ENCODE assay signal across 8 cellular contexts in genomic region chr1:1889090-1889750, GRCh38. TPM values are rescaled to one million over a fixed set of nuclear protein-coding genes. Genes with fewer than 3 reads are reported as not detected.
DNase-seq lines count a peak whose midpoint lies in the region; ATAC-seq and TF ChIP-seq lines count a peak whose summit lies in the region.

No MANE protein-coding gene starts in this region.

- intact Hi-C loops in activated T-helper 2 cell treated with anti-CD3 and anti-CD28 coated beads, Interferon-gamma antibody, Interleukin-2, Interleukin-4, amounts not matched to agents 10 μg/mL and 5 μg/mL and 100 μg/mL, durations not matched to agents 14 hours and 24 hours and 36 hours (cut with micrococcal nuclease): loop anchor here (5.0 kb wide), 1 partner anchor 62 kb away; no protein-coding TSS in a partner anchor

- DNase-seq in activated CD4-positive, alpha-beta T cell treated with anti-CD3 and anti-CD28 coated beads, Interleukin-2, amount 10 ng/mL, durations not matched to agents 7 days and 5 days: no peak
- no peak for DNase-seq in activated CD4-positive, alpha-beta T cell treated with anti-CD3 and anti-CD28 coated beads, Interleukin-2, amount 50 U/mL, for 4 hours
- no peak for DNase-seq in activated T-helper 2 cell treated with anti-CD3 and anti-CD28 coated beads, Interferon-gamma antibody, Interleukin-2, Interleukin-4, amounts not matched to agents 10 μg/mL and 5 μg/mL and 100 μg/mL, durations not matched to agents 14 hours and 24 hours and 36 hours (ENCODE audit: low spot score)
- DNase-seq in immature natural killer cell: no peak
- DNase-seq in thoracic aorta (ENCODE audit: low spot score): no peak
- DNase-seq in stimulated activated naive CD4-positive, alpha-beta T cell treated with Interleukin-2 at 50 U/mL for 16 hours (lab: John Stamatoyannopoulos, UW): no peak

- POLR2A ChIA-PET in activated CD4-positive, alpha-beta T cell treated with anti-CD3 and anti-CD28 coated beads, Interleukin-2, amount 10 ng/mL, durations not matched to agents 7 days and 5 days (lab: Charles Lee): interaction anchor here (0.8 kb wide), 1 partner anchor 9 kb away, joined by 8 read pairs; no protein-coding TSS in a partner anchor

- no peaks in the 10 kb centered on the region for H3K9me3 Mint-ChIP-seq in activated CD4-positive, alpha-beta T cell treated with anti-CD3 and anti-CD28 coated beads, Interleukin-2, amount 10 ng/mL, durations not matched to agents 7 days and 5 days
- H3K9me3 Mint-ChIP-seq in activated T-helper 2 cell treated with anti-CD3 and anti-CD28 coated beads, Interferon-gamma antibody, Interleukin-2, Interleukin-4, amounts not matched to agents 10 μg/mL and 5 μg/mL and 100 μg/mL, durations not matched to agents 14 hours and 24 hours and 36 hours: no peaks in the 10 kb centered on the region
- no peaks in the 10 kb centered on the region for H3K9me3 Mint-ChIP-seq in immature natural killer cell

- ATAC-seq in thoracic aorta (ENCODE audit: insufficient number of reproducible peaks, low FRiP score, low read depth): no peak
- no peak for ATAC-seq in HG02970 (IDR thresholded peaks at IDR 0.05; ENCODE audit: low FRiP score, unreplicated experiment)
- no peak for ATAC-seq in GM18870 (IDR thresholded peaks at IDR 0.05; ENCODE audit: unreplicated experiment)

- no peak for TF ChIP-seq CTCF in thoracic aorta (IDR thresholded peaks at IDR 0.05)

- CTCF ChIA-PET in activated CD4-positive, alpha-beta T cell treated with anti-CD3 and anti-CD28 coated beads, Interleukin-2, amount 10 ng/mL, durations not matched to agents 7 days and 5 days (lab: Charles Lee): interaction anchor here (0.6 to 1.9 kb wide), 5 partner anchors 11 to 59 kb away, joined by 3 to 6 read pairs (median 3); no protein-coding TSS in a partner anchor

- H3K27ac ChIP-seq in thoracic aorta: peak overlapping the region; percentile 67 to 79

- peaks cover 26% of the 10 kb centered on the region for H3K36me3 Mint-ChIP-seq in activated CD4-positive, alpha-beta T cell treated with anti-CD3 and anti-CD28 coated beads, Interleukin-2, amount 10 ng/mL, durations not matched to agents 7 days and 5 days (ENCODE audit: low read depth)
- peaks cover 25% of the 10 kb centered on the region for H3K36me3 Mint-ChIP-seq in activated T-helper 2 cell treated with anti-CD3 and anti-CD28 coated beads, Interferon-gamma antibody, Interleukin-2, Interleukin-4, amounts not matched to agents 10 μg/mL and 5 μg/mL and 100 μg/mL, durations not matched to agents 14 hours and 24 hours and 36 hours (ENCODE audit: low read depth)
- no peaks in the 10 kb centered on the region for H3K36me3 Mint-ChIP-seq in immature natural killer cell

- H3K36me3 ChIP-seq in thoracic aorta: no peaks in the 10 kb centered on the region

- no peaks in the 10 kb centered on the region for H3K27me3 Mint-ChIP-seq in activated CD4-positive, alpha-beta T cell treated with anti-CD3 and anti-CD28 coated beads, Interleukin-2, amount 10 ng/mL, durations not matched to agents 7 days and 5 days
- no peaks in the 10 kb centered on the region for H3K27me3 Mint-ChIP-seq in activated T-helper 2 cell treated with anti-CD3 and anti-CD28 coated beads, Interferon-gamma antibody, Interleukin-2, Interleukin-4, amounts not matched to agents 10 μg/mL and 5 μg/mL and 100 μg/mL, durations not matched to agents 14 hours and 24 hours and 36 hours (ENCODE audit: low read depth)
- peaks cover 6 to 25% (median 8%) of the 10 kb centered on the region in 3 donors for H3K27me3 Mint-ChIP-seq in immature natural killer cell (ENCODE audit: low read depth in 3 of 3)

- H3K9me3 ChIP-seq in thoracic aorta: no peaks in the 10 kb centered on the region

- no peaks in the 10 kb centered on the region for H3K27me3 ChIP-seq in thoracic aorta (replicated peaks; ENCODE audit: insufficient read depth)

- peak overlapping the region; percentile 97 for H3K4me3 ChIP-seq in thoracic aorta

- peak overlapping the region; percentile 84 for H3K4me3 Mint-ChIP-seq in activated CD4-positive, alpha-beta T cell treated with anti-CD3 and anti-CD28 coated beads, Interleukin-2, amount 10 ng/mL, durations not matched to agents 7 days and 5 days
- peak overlapping the region; percentile 77 for H3K4me3 Mint-ChIP-seq in activated T-helper 2 cell treated with anti-CD3 and anti-CD28 coated beads, Interferon-gamma antibody, Interleukin-2, Interleukin-4, amounts not matched to agents 10 μg/mL and 5 μg/mL and 100 μg/mL, durations not matched to agents 14 hours and 24 hours and 36 hours (ENCODE audit: low read depth)
- H3K4me3 Mint-ChIP-seq in immature natural killer cell: peak overlapping the region; percentile 78 to 89 (median 85)

- peak overlapping the region; percentile 93 for H3K27ac Mint-ChIP-seq in activated CD4-positive, alpha-beta T cell treated with anti-CD3 and anti-CD28 coated beads, Interleukin-2, amount 10 ng/mL, durations not matched to agents 7 days and 5 days
- H3K27ac Mint-ChIP-seq in activated T-helper 2 cell treated with anti-CD3 and anti-CD28 coated beads, Interferon-gamma antibody, Interleukin-2, Interleukin-4, amounts not matched to agents 10 μg/mL and 5 μg/mL and 100 μg/mL, durations not matched to agents 14 hours and 24 hours and 36 hours: peak overlapping the region; percentile 70
- peak overlapping the region; percentile 82 to 94 (median 86) for H3K27ac Mint-ChIP-seq in immature natural killer cell

- H3K4me1 Mint-ChIP-seq in activated CD4-positive, alpha-beta T cell treated with anti-CD3 and anti-CD28 coated beads, Interleukin-2, amount 10 ng/mL, durations not matched to agents 7 days and 5 days: peaks cover 47% of the 10 kb centered on the region
- peaks cover 31% of the 10 kb centered on the region for H3K4me1 Mint-ChIP-seq in activated T-helper 2 cell treated with anti-CD3 and anti-CD28 coated beads, Interferon-gamma antibody, Interleukin-2, Interleukin-4, amounts not matched to agents 10 μg/mL and 5 μg/mL and 100 μg/mL, durations not matched to agents 14 hours and 24 hours and 36 hours (ENCODE audit: low read depth)
- peaks cover 52 to 54% of the 10 kb centered on the region in 2 donors for H3K4me1 Mint-ChIP-seq in immature natural killer cell

- peaks cover 29 to 65% of the 10 kb centered on the region in 2 donors for H3K4me1 ChIP-seq in thoracic aorta (ENCODE audit: control insufficient read depth in 1 of 2, low read depth in 2 of 2)

RNA-seq across cellular contexts. Expression of gene GNB1, which starts 1.7 kb away (rescaled TPM):
- 100 to 1,000 TPM; 368 to 454 TPM for total RNA-seq in activated CD4-positive, alpha-beta T cell treated with anti-CD3 and anti-CD28 coated beads, Interleukin-2, amount 10 ng/mL, durations not matched to agents 7 days and 5 days
- total RNA-seq in activated T-helper 2 cell treated with anti-CD3 and anti-CD28 coated beads, Interferon-gamma antibody, Interleukin-2, Interleukin-4, amounts not matched to agents 10 μg/mL and 5 μg/mL and 100 μg/mL, durations not matched to agents 14 hours and 24 hours and 36 hours: 452 and 471 TPM in 2 replicates
- polyA plus RNA-seq in immature natural killer cell: 100 to 1,000 TPM in 1 of 3 donors, 10 to 100 TPM in 2; 53.4 to 111 (median 98.7) TPM
- 100 to 1,000 TPM; 169 to 200 TPM for total RNA-seq in thoracic aorta

RNA-seq across cellular contexts. Expression of gene CALML6, which starts 25.8 kb away (rescaled TPM):
- total RNA-seq in activated CD4-positive, alpha-beta T cell treated with anti-CD3 and anti-CD28 coated beads, Interleukin-2, amount 10 ng/mL, durations not matched to agents 7 days and 5 days: under 1 TPM; 0.27 to 0.47 TPM
- 0.18 and 0.32 TPM in 2 replicates for total RNA-seq in activated T-helper 2 cell treated with anti-CD3 and anti-CD28 coated beads, Interferon-gamma antibody, Interleukin-2, Interleukin-4, amounts not matched to agents 10 μg/mL and 5 μg/mL and 100 μg/mL, durations not matched to agents 14 hours and 24 hours and 36 hours
- not detected for polyA plus RNA-seq in immature natural killer cell
- total RNA-seq in thoracic aorta: not detected

RNA-seq across cellular contexts. Expression of gene TMEM52, which starts 29.9 kb away (rescaled TPM):
- total RNA-seq in activated CD4-positive, alpha-beta T cell treated with anti-CD3 and anti-CD28 coated beads, Interleukin-2, amount 10 ng/mL, durations not matched to agents 7 days and 5 days: not detected
- 0.94 and 1.2 TPM in 2 replicates for total RNA-seq in activated T-helper 2 cell treated with anti-CD3 and anti-CD28 coated beads, Interferon-gamma antibody, Interleukin-2, Interleukin-4, amounts not matched to agents 10 μg/mL and 5 μg/mL and 100 μg/mL, durations not matched to agents 14 hours and 24 hours and 36 hours
- polyA plus RNA-seq in immature natural killer cell: under 1 TPM in 1 of 3 donors, not detected in 2; 0.18 TPM
- total RNA-seq in thoracic aorta: not detected
